1 cellular context compared by ENCODE assay signal in the genomic region with DNA sequence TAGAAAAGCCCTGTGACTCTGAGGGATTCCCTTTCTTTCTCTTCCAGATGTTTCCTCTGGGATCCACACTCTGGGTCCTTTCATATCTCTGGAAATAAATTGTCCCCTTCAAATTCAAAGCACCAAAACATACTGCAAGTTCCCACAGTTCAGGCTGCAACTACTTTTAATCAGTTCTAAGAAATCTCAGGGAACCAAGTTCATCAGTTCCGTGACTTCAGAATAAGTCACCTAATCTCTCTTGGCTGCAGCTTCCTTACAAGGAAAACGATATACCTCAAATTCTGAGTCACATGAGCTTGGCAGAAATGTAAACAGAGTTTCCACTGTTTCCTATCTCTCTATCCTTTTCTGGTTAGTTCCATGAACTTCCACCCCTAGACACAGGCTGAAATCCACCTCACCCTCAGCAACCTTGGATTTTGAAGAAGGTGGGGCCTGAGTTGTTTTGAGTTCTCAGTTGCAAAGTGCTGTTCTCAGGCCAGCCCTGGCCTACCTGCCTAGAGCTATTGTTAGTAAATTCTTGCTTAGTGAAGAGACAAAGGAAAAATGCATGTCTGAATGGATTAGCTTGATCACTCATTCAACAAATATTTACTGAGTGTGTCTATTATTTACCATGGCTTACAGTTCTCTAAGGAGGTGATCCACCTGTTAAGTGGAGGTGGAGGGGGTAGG.
TF ChIP-seq lines count a peak whose summit lies in the region.

No MANE protein-coding gene starts in this region.

TF ChIP-seq in K562, 482 proteins besides CTCF, POLR2A, EP300 and RAD21 (continued from another document and continues in another):
- TF ChIP-seq, protein P1, sequence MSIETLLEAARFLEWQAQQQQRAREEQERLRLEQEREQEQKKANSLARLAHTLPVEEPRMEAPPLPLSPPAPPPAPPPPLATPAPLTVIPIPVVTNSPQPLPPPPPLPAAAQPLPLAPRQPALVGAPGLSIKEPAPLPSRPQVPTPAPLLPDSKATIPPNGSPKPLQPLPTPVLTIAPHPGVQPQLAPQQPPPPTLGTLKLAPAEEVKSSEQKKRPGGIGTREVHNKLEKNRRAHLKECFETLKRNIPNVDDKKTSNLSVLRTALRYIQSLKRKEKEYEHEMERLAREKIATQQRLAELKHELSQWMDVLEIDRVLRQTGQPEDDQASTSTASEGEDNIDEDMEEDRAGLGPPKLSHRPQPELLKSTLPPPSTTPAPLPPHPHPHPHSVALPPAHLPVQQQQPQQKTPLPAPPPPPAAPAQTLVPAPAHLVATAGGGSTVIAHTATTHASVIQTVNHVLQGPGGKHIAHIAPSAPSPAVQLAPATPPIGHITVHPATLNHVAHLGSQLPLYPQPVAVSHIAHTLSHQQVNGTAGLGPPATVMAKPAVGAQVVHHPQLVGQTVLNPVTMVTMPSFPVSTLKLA (conservative IDR thresholded peaks at IDR 0.05): peak; percentile 51 to 75; a peak in 3 of 4 replicates
- TF ChIP-seq ZNF398 (CRISPR knock-in tag; IDR thresholded peaks at IDR 0.05): no peak
- TF ChIP-seq, protein P2, sequence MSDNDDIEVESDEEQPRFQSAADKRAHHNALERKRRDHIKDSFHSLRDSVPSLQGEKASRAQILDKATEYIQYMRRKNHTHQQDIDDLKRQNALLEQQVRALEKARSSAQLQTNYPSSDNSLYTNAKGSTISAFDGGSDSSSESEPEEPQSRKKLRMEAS (CRISPR knock-in tag; IDR thresholded peaks at IDR 0.05): no peak
- no peak for TF ChIP-seq KLF1 (tag; IDR thresholded peaks at IDR 0.05)
- TF ChIP-seq BDP1 (IDR thresholded peaks at IDR 0.05; ENCODE audit: insufficient read depth, insufficient read length): no peak
- TF ChIP-seq PTTG1 (tag; IDR thresholded peaks at IDR 0.05; ENCODE audit: low read depth): 0 out of 2 replicates have a peak, but pooled peaks have one; percentile 25
- no peak for TF ChIP-seq ZBTB12 (CRISPR knock-in tag; IDR thresholded peaks at IDR 0.05)
- TF ChIP-seq ZNF75A (CRISPR knock-in tag; IDR thresholded peaks at IDR 0.05): no peak
- no peak for TF ChIP-seq TAF1 (IDR thresholded peaks at IDR 0.05; ENCODE audit: control insufficient read depth, extremely low read depth, insufficient read depth, low read length, severe bottlenecking)
- no peak for TF ChIP-seq NFYB (IDR thresholded peaks at IDR 0.05; ENCODE audit: extremely low read depth, insufficient read length)
- TF ChIP-seq L3MBTL2 (IDR thresholded peaks at IDR 0.05): peak; percentile 68
- TF ChIP-seq, protein P3, sequence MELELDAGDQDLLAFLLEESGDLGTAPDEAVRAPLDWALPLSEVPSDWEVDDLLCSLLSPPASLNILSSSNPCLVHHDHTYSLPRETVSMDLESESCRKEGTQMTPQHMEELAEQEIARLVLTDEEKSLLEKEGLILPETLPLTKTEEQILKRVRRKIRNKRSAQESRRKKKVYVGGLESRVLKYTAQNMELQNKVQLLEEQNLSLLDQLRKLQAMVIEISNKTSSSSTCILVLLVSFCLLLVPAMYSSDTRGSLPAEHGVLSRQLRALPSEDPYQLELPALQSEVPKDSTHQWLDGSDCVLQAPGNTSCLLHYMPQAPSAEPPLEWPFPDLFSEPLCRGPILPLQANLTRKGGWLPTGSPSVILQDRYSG (tag; conservative IDR thresholded peaks at IDR 0.05; ENCODE audit: low read depth): 0 out of 2 replicates have a peak, but pooled peaks have one; percentile 2
- 0 out of 2 replicates have a peak, but pooled peaks have one; percentile 40 for TF ChIP-seq GATAD2B (IDR thresholded peaks at IDR 0.05; ENCODE audit: borderline replicate concordance)
- no peak for TF ChIP-seq CSDE1 (IDR thresholded peaks at IDR 0.05)
- TF ChIP-seq, protein P4, sequence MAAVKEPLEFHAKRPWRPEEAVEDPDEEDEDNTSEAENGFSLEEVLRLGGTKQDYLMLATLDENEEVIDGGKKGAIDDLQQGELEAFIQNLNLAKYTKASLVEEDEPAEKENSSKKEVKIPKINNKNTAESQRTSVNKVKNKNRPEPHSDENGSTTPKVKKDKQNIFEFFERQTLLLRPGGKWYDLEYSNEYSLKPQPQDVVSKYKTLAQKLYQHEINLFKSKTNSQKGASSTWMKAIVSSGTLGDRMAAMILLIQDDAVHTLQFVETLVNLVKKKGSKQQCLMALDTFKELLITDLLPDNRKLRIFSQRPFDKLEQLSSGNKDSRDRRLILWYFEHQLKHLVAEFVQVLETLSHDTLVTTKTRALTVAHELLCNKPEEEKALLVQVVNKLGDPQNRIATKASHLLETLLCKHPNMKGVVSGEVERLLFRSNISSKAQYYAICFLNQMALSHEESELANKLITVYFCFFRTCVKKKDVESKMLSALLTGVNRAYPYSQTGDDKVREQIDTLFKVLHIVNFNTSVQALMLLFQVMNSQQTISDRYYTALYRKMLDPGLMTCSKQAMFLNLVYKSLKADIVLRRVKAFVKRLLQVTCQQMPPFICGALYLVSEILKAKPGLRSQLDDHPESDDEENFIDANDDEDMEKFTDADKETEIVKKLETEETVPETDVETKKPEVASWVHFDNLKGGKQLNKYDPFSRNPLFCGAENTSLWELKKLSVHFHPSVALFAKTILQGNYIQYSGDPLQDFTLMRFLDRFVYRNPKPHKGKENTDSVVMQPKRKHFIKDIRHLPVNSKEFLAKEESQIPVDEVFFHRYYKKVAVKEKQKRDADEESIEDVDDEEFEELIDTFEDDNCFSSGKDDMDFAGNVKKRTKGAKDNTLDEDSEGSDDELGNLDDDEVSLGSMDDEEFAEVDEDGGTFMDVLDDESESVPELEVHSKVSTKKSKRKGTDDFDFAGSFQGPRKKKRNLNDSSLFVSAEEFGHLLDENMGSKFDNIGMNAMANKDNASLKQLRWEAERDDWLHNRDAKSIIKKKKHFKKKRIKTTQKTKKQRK (IDR thresholded peaks at IDR 0.05; ENCODE audit: borderline replicate concordance, low read depth, low read length): no peak
- TF ChIP-seq, protein P5, sequence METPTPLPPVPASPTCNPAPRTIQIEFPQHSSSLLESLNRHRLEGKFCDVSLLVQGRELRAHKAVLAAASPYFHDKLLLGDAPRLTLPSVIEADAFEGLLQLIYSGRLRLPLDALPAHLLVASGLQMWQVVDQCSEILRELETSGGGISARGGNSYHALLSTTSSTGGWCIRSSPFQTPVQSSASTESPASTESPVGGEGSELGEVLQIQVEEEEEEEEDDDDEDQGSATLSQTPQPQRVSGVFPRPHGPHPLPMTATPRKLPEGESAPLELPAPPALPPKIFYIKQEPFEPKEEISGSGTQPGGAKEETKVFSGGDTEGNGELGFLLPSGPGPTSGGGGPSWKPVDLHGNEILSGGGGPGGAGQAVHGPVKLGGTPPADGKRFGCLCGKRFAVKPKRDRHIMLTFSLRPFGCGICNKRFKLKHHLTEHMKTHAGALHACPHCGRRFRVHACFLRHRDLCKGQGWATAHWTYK (CRISPR knock-in tag; IDR thresholded peaks at IDR 0.05): 0 out of 2 replicates have a peak, but pooled peaks have one; percentile 28
- TF ChIP-seq GATAD2A (IDR thresholded peaks at IDR 0.05): no peak
- TF ChIP-seq MCM5 (IDR thresholded peaks at IDR 0.05; ENCODE audit: low read depth): no peak
- TF ChIP-seq MAFG (tag; conservative IDR thresholded peaks at IDR 0.05): no peak
- TF ChIP-seq, protein P6, sequence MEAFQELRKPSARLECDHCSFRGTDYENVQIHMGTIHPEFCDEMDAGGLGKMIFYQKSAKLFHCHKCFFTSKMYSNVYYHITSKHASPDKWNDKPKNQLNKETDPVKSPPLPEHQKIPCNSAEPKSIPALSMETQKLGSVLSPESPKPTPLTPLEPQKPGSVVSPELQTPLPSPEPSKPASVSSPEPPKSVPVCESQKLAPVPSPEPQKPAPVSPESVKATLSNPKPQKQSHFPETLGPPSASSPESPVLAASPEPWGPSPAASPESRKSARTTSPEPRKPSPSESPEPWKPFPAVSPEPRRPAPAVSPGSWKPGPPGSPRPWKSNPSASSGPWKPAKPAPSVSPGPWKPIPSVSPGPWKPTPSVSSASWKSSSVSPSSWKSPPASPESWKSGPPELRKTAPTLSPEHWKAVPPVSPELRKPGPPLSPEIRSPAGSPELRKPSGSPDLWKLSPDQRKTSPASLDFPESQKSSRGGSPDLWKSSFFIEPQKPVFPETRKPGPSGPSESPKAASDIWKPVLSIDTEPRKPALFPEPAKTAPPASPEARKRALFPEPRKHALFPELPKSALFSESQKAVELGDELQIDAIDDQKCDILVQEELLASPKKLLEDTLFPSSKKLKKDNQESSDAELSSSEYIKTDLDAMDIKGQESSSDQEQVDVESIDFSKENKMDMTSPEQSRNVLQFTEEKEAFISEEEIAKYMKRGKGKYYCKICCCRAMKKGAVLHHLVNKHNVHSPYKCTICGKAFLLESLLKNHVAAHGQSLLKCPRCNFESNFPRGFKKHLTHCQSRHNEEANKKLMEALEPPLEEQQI (IDR thresholded peaks at IDR 0.05): 0 out of 2 replicates have a peak, but pooled peaks have one; percentile 52
- no peak for TF ChIP-seq ZNF354B (CRISPR knock-in tag; IDR thresholded peaks at IDR 0.05)
- TF ChIP-seq CBX8 (IDR thresholded peaks at IDR 0.05; ENCODE audit: borderline replicate concordance, extremely low read depth, low read depth, low read length, poor library complexity, severe bottlenecking): no peak
- peak in 1 of 2 experiments; percentile 76; a peak in 2 of 4 replicates for TF ChIP-seq HDAC1 (IDR thresholded peaks at IDR 0.05)
- TF ChIP-seq RFX7 (CRISPR knock-in tag; IDR thresholded peaks at IDR 0.05): no peak
- TF ChIP-seq EHMT2 (IDR thresholded peaks at IDR 0.05): no peak
- TF ChIP-seq NR2C1 (IDR thresholded peaks at IDR 0.05): peak; percentile 69; the same call in 1 of the 2 replicates
- peak; percentile 85 for TF ChIP-seq NR2C1 (tag; IDR thresholded peaks at IDR 0.05)
- TF ChIP-seq HBP1 (CRISPR knock-in tag; IDR thresholded peaks at IDR 0.05): no peak
- no peak for TF ChIP-seq GABPB1 (CRISPR knock-in tag; IDR thresholded peaks at IDR 0.05)
- TF ChIP-seq NFRKB (IDR thresholded peaks at IDR 0.05; ENCODE audit: low read depth): no peak
- TF ChIP-seq, protein P7, sequence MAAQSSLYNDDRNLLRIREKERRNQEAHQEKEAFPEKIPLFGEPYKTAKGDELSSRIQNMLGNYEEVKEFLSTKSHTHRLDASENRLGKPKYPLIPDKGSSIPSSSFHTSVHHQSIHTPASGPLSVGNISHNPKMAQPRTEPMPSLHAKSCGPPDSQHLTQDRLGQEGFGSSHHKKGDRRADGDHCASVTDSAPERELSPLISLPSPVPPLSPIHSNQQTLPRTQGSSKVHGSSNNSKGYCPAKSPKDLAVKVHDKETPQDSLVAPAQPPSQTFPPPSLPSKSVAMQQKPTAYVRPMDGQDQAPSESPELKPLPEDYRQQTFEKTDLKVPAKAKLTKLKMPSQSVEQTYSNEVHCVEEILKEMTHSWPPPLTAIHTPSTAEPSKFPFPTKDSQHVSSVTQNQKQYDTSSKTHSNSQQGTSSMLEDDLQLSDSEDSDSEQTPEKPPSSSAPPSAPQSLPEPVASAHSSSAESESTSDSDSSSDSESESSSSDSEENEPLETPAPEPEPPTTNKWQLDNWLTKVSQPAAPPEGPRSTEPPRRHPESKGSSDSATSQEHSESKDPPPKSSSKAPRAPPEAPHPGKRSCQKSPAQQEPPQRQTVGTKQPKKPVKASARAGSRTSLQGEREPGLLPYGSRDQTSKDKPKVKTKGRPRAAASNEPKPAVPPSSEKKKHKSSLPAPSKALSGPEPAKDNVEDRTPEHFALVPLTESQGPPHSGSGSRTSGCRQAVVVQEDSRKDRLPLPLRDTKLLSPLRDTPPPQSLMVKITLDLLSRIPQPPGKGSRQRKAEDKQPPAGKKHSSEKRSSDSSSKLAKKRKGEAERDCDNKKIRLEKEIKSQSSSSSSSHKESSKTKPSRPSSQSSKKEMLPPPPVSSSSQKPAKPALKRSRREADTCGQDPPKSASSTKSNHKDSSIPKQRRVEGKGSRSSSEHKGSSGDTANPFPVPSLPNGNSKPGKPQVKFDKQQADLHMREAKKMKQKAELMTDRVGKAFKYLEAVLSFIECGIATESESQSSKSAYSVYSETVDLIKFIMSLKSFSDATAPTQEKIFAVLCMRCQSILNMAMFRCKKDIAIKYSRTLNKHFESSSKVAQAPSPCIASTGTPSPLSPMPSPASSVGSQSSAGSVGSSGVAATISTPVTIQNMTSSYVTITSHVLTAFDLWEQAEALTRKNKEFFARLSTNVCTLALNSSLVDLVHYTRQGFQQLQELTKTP (IDR thresholded peaks at IDR 0.05; ENCODE audit: low read depth in 1 of 2, partially characterized antibody in 2 of 2): peak; percentile 50 to 80
- peak; percentile 86 for TF ChIP-seq ZEB2 (IDR thresholded peaks at IDR 0.05)
- TF ChIP-seq ZNF384 (IDR thresholded peaks at IDR 0.05; ENCODE audit: low read depth, low read length): no peak
- no peak for TF ChIP-seq HLTF (IDR thresholded peaks at IDR 0.05)
- no peak for TF ChIP-seq IRF1 (CRISPR knock-in tag; IDR thresholded peaks at IDR 0.05; ENCODE audit: borderline replicate concordance)
